Comparison of ENCODE assay signal across 11 cellular contexts in the genomic region with DNA sequence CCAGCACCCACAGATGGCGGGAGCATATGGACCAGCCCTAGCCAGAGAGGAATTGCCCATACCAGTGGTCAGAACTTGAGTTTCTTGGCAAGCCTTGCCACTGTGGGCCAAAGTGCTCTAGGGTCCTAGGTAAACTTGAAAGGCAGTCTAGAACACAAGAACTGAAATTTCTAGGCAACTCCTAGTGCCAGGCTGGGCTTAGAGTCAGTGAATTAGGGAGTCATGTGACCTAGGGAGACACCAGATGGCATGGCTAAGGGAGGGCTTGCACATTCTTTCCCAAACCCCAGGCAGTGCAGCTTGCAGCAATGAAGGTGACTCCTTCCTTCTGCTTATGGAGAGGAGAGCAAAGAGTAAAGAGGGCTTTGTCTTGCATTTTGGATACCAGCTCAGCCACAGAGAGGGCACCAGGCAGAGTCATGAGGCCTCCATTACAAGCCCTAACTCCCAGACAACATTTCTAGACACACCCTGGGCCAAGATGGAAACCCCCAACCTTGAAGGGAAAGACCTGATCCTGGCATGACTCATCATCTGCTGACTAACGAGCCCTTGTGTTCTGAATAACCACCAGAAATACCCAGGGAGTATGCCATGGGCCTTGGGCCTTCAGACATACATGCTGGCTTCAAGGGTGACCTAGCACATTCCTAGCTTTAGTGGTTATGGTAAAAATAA. TPM values are rescaled to one million over a fixed set of nuclear protein-coding genes. Genes with fewer than 3 reads are reported as not detected.
DNase-seq lines count a peak whose midpoint lies in the region; ATAC-seq, FAIRE-seq and TF ChIP-seq lines count a peak whose summit lies in the region.
"Had no signal": no experiment of that assay in that cellular context is flagged by ENCODE, and none has a peak within 500 bp of the region (broad histone marks: within the 10 kb centered on the region; RNA-seq: fewer than 3 reads in every experiment).

No MANE protein-coding gene starts in this region.

- H2AFZ ChIP-seq in K562 (ENCODE audit: low read depth, low read length): no peak overlapping the region

- no peak overlapping the region for H3K4me3 ChIP-seq in K562

- H3K27me3 ChIP-seq in K562 (ENCODE audit: control insufficient read depth in 2 of 2, insufficient read depth in 2 of 2, low read length in 2 of 2): no peaks in the 10 kb centered on the region

- no peak for TF ChIP-seq POLR2A in K562 (conservative IDR thresholded peaks at IDR 0.05)

- TF ChIP-seq RAD21 in K562 (CRISPR knock-in tag; conservative IDR thresholded peaks at IDR 0.05 in 1 of 2, IDR thresholded peaks at IDR 0.05 in 1 of 2): no peak

- H3K79me2 ChIP-seq in K562 (ENCODE audit: control insufficient read depth, insufficient read depth, low read length): no peaks in the 10 kb centered on the region

- DNase-seq in K562 (ENCODE audit: extremely low read depth in 1 of 4, low spot score in 3 of 4) (peak in 1 of 4 experiments; percentile 12), GDM1 (lab: John Stamatoyannopoulos, UW) (no peak), substantia nigra (lab: John Stamatoyannopoulos, UW) (no peak)
- no peak for DNase-seq in activated CD4-positive, CD25-positive, alpha-beta regulatory T cell (lab: John Stamatoyannopoulos, UW)
- DNase-seq: left colon had no signal

- intact Hi-C loops in K562 (cut with micrococcal nuclease): no loop called here

- no peak for FAIRE-seq in K562 (lab: Jason Lieb, UNC)
- FAIRE-seq: TTC549 had no signal

- in situ Hi-C loops in K562 (cut with MboI): no loop called here

- H3K36me3 ChIP-seq in K562 (ENCODE audit: control insufficient read depth, insufficient read depth, low read length): no peaks in the 10 kb centered on the region

- POLR2A ChIA-PET in K562 (lab: Yijun Ruan, JAX): no interaction called here

- ATAC-seq in GM18502 (IDR thresholded peaks at IDR 0.05; ENCODE audit: poor library complexity, unreplicated experiment) (peak; percentile 90), GM21367 (IDR thresholded peaks at IDR 0.05; ENCODE audit: unreplicated experiment) (peak; percentile 83), HG03196 (IDR thresholded peaks at IDR 0.05; ENCODE audit: unreplicated experiment) (peak; percentile 86), K562 (no peak), GM19324 (IDR thresholded peaks at IDR 0.05; ENCODE audit: low FRiP score, unreplicated experiment) (no peak)
- ATAC-seq: left colon had no signal

- CTCF ChIA-PET in K562 (lab: Yijun Ruan, JAX; ENCODE audit: low intra/inter-chr PET ratio): no interaction called here

- no TSS peak for BruUV-seq in K562 (replicated peaks; lab: Mats Ljungman, UMichigan)

- 0% methylated on average over 2 of the region's 2 CpGs for WGBS in K562 (ENCODE audit: insufficient coverage, low coverage, missing lambda C conversion rate)

- no peak overlapping the region for H3K9ac ChIP-seq in K562 (ENCODE audit: insufficient read depth in 1 of 2, low read depth in 2 of 2, low read length in 2 of 2)

- 0 out of 2 replicates have a peak, but pooled peaks cover 1% of the 10 kb centered on the region for H3K9me3 ChIP-seq in K562 (replicated peaks; ENCODE audit: control insufficient read depth, insufficient read depth, low read depth, low read length)

- H4K20me1 ChIP-seq in K562 (replicated peaks; ENCODE audit: control insufficient read depth, insufficient read depth, low read length): no peaks in the 10 kb centered on the region

- no peak for TF ChIP-seq EP300 in K562 (IDR thresholded peaks at IDR 0.05; ENCODE audit: low read length)

- no peaks in the 10 kb centered on the region for H3K9me1 ChIP-seq in K562 (ENCODE audit: control insufficient read depth, insufficient read depth, low read length)

- no peak overlapping the region for H3K4me2 ChIP-seq in K562 (ENCODE audit: insufficient read depth, low read length)

- H3K27ac ChIP-seq in K562 (ENCODE audit: extremely low read depth, low read depth, low read length) (no peak overlapping the region), substantia nigra (ENCODE audit: low read depth, low read length, poor library complexity, severe bottlenecking) (no peak overlapping the region)

- H3K4me1 ChIP-seq in K562 (replicated peaks in 1 of 2; ENCODE audit: control insufficient read depth in 2 of 2, insufficient read depth in 2 of 2, low read length in 2 of 2): no peaks in the 10 kb centered on the region

- no peak for TF ChIP-seq CTCF in K562 (IDR thresholded peaks at IDR 0.05 in 2 of 3, conservative IDR thresholded peaks at IDR 0.05 in 1 of 3; ENCODE audit: insufficient read depth in 2 of 3, low read depth in 1 of 3, low read length in 3 of 3)

RNA-seq across cellular contexts. Expression of a gene that starts 19.2 kb away (rescaled TPM):
- not detected in 2 replicates for total RNA-seq in K562 (2011; cell fraction: chromatin; rRNA removed; ENCODE audit: low replicate concordance)
- total RNA-seq in K562 (2011; cell fraction: nucleolus; rRNA removed): not detected in 2 replicates
- not detected in 2 replicates for total RNA-seq in K562 (2011; cell fraction: nucleoplasm; rRNA removed)
- not detected in 2 replicates for total RNA-seq in K562 (2014; rRNA removed)
- total RNA-seq in K562 (2014; rRNA removed; fragmentation: Illumina TruSeq; extraction: Trizol): not detected in 2 replicates
- not detected in 2 replicates for total RNA-seq in K562 (2015; rRNA removed; fragmentation: Illumina TruSeq; extraction: Trizol)
- not detected in 2 replicates for total RNA-seq in K562 (2021)
- polyA plus RNA-seq in K562 (2011; rRNA removed): not detected in 2 replicates
- not detected in 2 replicates for polyA plus RNA-seq in K562 (2011; cell fraction: cytosol; rRNA removed)
- not detected in 2 replicates for polyA plus RNA-seq in K562 (2011; cell fraction: nucleus; rRNA removed)
- polyA plus RNA-seq in K562 (2012): not detected in 2 replicates
- polyA plus RNA-seq in K562 (2014; fragmentation: Illumina TruSeq; extraction: Trizol): not detected in 2 replicates
- not detected for polyA plus RNA-seq in K562 (2014; fragmentation: Nextera tagmentation; extraction: Ambion mirVana)
- not detected in 2 replicates for polyA plus RNA-seq in K562 (2014; rRNA removed)
- not detected in 2 replicates for polyA minus RNA-seq in K562 (2011; rRNA and poly(A)+ RNA removed)
- not detected in 2 replicates for polyA minus RNA-seq in K562 (2011; cell fraction: cytosol; rRNA and poly(A)+ RNA removed)
- not detected in 2 replicates for polyA minus RNA-seq in K562 (2011; cell fraction: nucleus; rRNA and poly(A)+ RNA removed)
- total RNA-seq: chondrocyte, left colon had no signal

RNA-seq across cellular contexts. Expression of a gene that starts 29.9 kb away (rescaled TPM):
- not detected in 2 replicates for total RNA-seq in K562 (2011; cell fraction: chromatin; rRNA removed; ENCODE audit: low replicate concordance)
- not detected in 2 replicates for total RNA-seq in K562 (2011; cell fraction: nucleolus; rRNA removed)
- total RNA-seq in K562 (2011; cell fraction: nucleoplasm; rRNA removed): not detected in 2 replicates
- total RNA-seq in K562 (2014; rRNA removed) (not detected in 2 replicates), K562 (2014; rRNA removed; fragmentation: Illumina TruSeq; extraction: Trizol) (not detected in 2 replicates), K562 (2015; rRNA removed; fragmentation: Illumina TruSeq; extraction: Trizol) (not detected in 2 replicates), K562 (2021) (not detected in 2 replicates)
- polyA plus RNA-seq in K562 (2011; rRNA removed) (not detected in 2 replicates), K562 (2014; fragmentation: Illumina TruSeq; extraction: Trizol) (not detected in 2 replicates), K562 (2014; fragmentation: Nextera tagmentation; extraction: Ambion mirVana) (not detected), K562 (2014; rRNA removed) (not detected in 2 replicates)
- not detected in 2 replicates for polyA plus RNA-seq in K562 (2011; cell fraction: cytosol; rRNA removed)
- polyA plus RNA-seq in K562 (2011; cell fraction: nucleus; rRNA removed): not detected in 2 replicates
- polyA plus RNA-seq in K562 (2012): not detected in 2 replicates
- polyA minus RNA-seq in K562 (2011; rRNA and poly(A)+ RNA removed): not detected in 2 replicates
- polyA minus RNA-seq in K562 (2011; cell fraction: cytosol; rRNA and poly(A)+ RNA removed): not detected in 2 replicates
- polyA minus RNA-seq in K562 (2011; cell fraction: nucleus; rRNA and poly(A)+ RNA removed): not detected in 2 replicates
- total RNA-seq: chondrocyte, left colon had no signal

RNA-seq across cellular contexts. Expression of a gene that starts 42.5 kb away (rescaled TPM):
- not detected in 2 replicates for total RNA-seq in K562 (2011; cell fraction: chromatin; rRNA removed; ENCODE audit: low replicate concordance)
- not detected in 2 replicates for total RNA-seq in K562 (2011; cell fraction: nucleolus; rRNA removed)
- not detected in 2 replicates for total RNA-seq in K562 (2011; cell fraction: nucleoplasm; rRNA removed)
- not detected in 2 replicates for total RNA-seq in K562 (2014; rRNA removed)
- not detected in 2 replicates for total RNA-seq in K562 (2014; rRNA removed; fragmentation: Illumina TruSeq; extraction: Trizol)
- not detected in 2 replicates for total RNA-seq in K562 (2015; rRNA removed; fragmentation: Illumina TruSeq; extraction: Trizol)
- total RNA-seq in K562 (2021): not detected in 2 replicates
- not detected in 2 replicates for polyA plus RNA-seq in K562 (2011; rRNA removed)
- not detected in 2 replicates for polyA plus RNA-seq in K562 (2011; cell fraction: cytosol; rRNA removed)
- polyA plus RNA-seq in K562 (2011; cell fraction: nucleus; rRNA removed): not detected in 2 replicates
- polyA plus RNA-seq in K562 (2012): not detected in 2 replicates
- not detected in 2 replicates for polyA plus RNA-seq in K562 (2014; fragmentation: Illumina TruSeq; extraction: Trizol)
- not detected for polyA plus RNA-seq in K562 (2014; fragmentation: Nextera tagmentation; extraction: Ambion mirVana)
- not detected in 2 replicates for polyA plus RNA-seq in K562 (2014; rRNA removed)
- polyA minus RNA-seq in K562 (2011; rRNA and poly(A)+ RNA removed): not detected in 2 replicates
- polyA minus RNA-seq in K562 (2011; cell fraction: cytosol; rRNA and poly(A)+ RNA removed): not detected in 2 replicates
- not detected in 2 replicates for polyA minus RNA-seq in K562 (2011; cell fraction: nucleus; rRNA and poly(A)+ RNA removed)
- total RNA-seq: chondrocyte, left colon had no signal

RNA-seq across cellular contexts. Expression of a gene that starts 45.4 kb away (rescaled TPM):
- not detected in 2 replicates for total RNA-seq in K562 (2011; cell fraction: chromatin; rRNA removed; ENCODE audit: low replicate concordance)
- not detected in 2 replicates for total RNA-seq in K562 (2011; cell fraction: nucleolus; rRNA removed)
- not detected in 2 replicates for total RNA-seq in K562 (2011; cell fraction: nucleoplasm; rRNA removed)
- total RNA-seq in K562 (2014; rRNA removed) (not detected in 2 replicates), K562 (2014; rRNA removed; fragmentation: Illumina TruSeq; extraction: Trizol) (not detected in 2 replicates), K562 (2015; rRNA removed; fragmentation: Illumina TruSeq; extraction: Trizol) (not detected in 2 replicates), K562 (2021) (not detected in 2 replicates)
- polyA plus RNA-seq in K562 (2011; rRNA removed) (not detected in 2 replicates), K562 (2014; fragmentation: Illumina TruSeq; extraction: Trizol) (not detected in 2 replicates), K562 (2014; fragmentation: Nextera tagmentation; extraction: Ambion mirVana) (not detected), K562 (2014; rRNA removed) (not detected in 2 replicates)
- not detected in 2 replicates for polyA plus RNA-seq in K562 (2011; cell fraction: cytosol; rRNA removed)
- polyA plus RNA-seq in K562 (2011; cell fraction: nucleus; rRNA removed): not detected in 2 replicates
- not detected in 2 replicates for polyA plus RNA-seq in K562 (2012)
- polyA minus RNA-seq in K562 (2011; rRNA and poly(A)+ RNA removed): 0.39 TPM in 1 of 2 replicates, not detected in the other
- polyA minus RNA-seq in K562 (2011; cell fraction: cytosol; rRNA and poly(A)+ RNA removed): not detected in 2 replicates
- polyA minus RNA-seq in K562 (2011; cell fraction: nucleus; rRNA and poly(A)+ RNA removed): not detected in 2 replicates
- total RNA-seq: chondrocyte, left colon had no signal

Comparison
In these comparisons a context has a peak if more than half of its experiments do, and no peak if none do; other contexts are left out.
1. ATAC-seq: peak in GM18502 (single experiment), GM21367 (single experiment) and HG03196 (single experiment); none in K562 (single experiment) and GM19324 (single experiment).